In genomic region chr16:51150894-51151320, GRCh38 we compare ENCODE assay signal across 9 cellular contexts. TPM values are rescaled to one million over a fixed set of nuclear protein-coding genes. Genes with fewer than 3 reads are reported as not detected.
A peak's percentile ranks its signal among the peaks of the same experiment; 100 is the strongest.
DNase-seq lines count a peak whose midpoint lies in the region; ATAC-seq and TF ChIP-seq lines count a peak whose summit lies in the region.
"Had no signal": no experiment of that assay in that cellular context is flagged by ENCODE, and none has a peak within 500 bp of the region (broad histone marks: within the 10 kb centered on the region; RNA-seq: fewer than 3 reads in every experiment).

Gene SALL1, minus strand, starts transcription at chr16:51151270. Its CDS starts 29 bp downstream, at chr16:51151241.

- H3K27me3 ChIP-seq in thyroid gland (no peaks in the 10 kb centered on the region), body of pancreas (peaks cover 4 to 55% of the 10 kb centered on the region in 2 donors)

- TF ChIP-seq CTCF in thyroid gland (IDR thresholded peaks at IDR 0.05) (no peak), body of pancreas (IDR thresholded peaks at IDR 0.05) (no peak)

- peak; percentile 22 for DNase-seq in NCI-H2227 (lab: John Stamatoyannopoulos, UW; ENCODE audit: unreplicated experiment)
- DNase-seq in NCI-H2227 treated with DMSO at 0.1 percent for 48 hours (lab: John Stamatoyannopoulos, UW): no peak
- DNase-seq in dedifferentiated amniotic fluid mesenchymal stem cell (ENCODE audit: extremely low spot score): peak; percentile 22
- DNase-seq in medulla oblongata (ENCODE audit: extremely low spot score): peak; percentile 42
- DNase-seq in thyroid gland: no peak
- DNase-seq in SKM-1 (lab: John Stamatoyannopoulos, UW; ENCODE audit: unreplicated experiment): no peak
- no peak for DNase-seq in GF-D8 (lab: John Stamatoyannopoulos, UW)
- DNase-seq in body of pancreas: no peak
- DNase-seq: activated CD4-positive, CD25-positive, alpha-beta regulatory T cell had no signal

- H3K9me3 ChIP-seq in thyroid gland: no peaks in the 10 kb centered on the region
- H3K9me3 ChIP-seq in body of pancreas: no peaks in the 10 kb centered on the region

- ATAC-seq in body of pancreas: no peak

- H3K27ac ChIP-seq in thyroid gland: peak within 1 kb of the TSS; percentile 99
- H3K27ac ChIP-seq in body of pancreas: peak within 1 kb of the TSS in 2 of 4 donors; percentile 18 to 53

- H3K36me3 ChIP-seq in thyroid gland (peaks cover 0 to 18% of the 10 kb centered on the region in 2 donors), body of pancreas (replicated peaks in 1 of 2; ENCODE audit: insufficient read depth in 1 of 2, low read depth in 2 of 2) (no peaks in the 10 kb centered on the region)

- H3K4me3 ChIP-seq in thyroid gland (replicated peaks in 1 of 3) (peak within 1 kb of the TSS; percentile 54 to 90 (median 57)), body of pancreas (peak within 1 kb of the TSS in 1 of 2 donors; percentile 22)

- peaks cover 0 to 2% of the 10 kb centered on the region in 2 donors for H3K4me1 ChIP-seq in thyroid gland
- H3K4me1 ChIP-seq in body of pancreas: peaks cover 39% of the 10 kb centered on the region

- WGBS in thyroid gland, 2 donors: 1 to 3% methylated on average over 35 to 37 of the region's 37 CpGs
- whole genome bisulfite sequencing in body of pancreas, 2 donors: 2% methylated on average over 36 to 37 of the region's 37 CpGs

- TF ChIP-seq POLR2A in thyroid gland (IDR thresholded peaks at IDR 0.05) (no peak), body of pancreas (IDR thresholded peaks at IDR 0.05) (no peak)

- intact Hi-C loops in thyroid gland (cut with DNase I) (loop anchor here (5.0 kb wide), 1 partner anchor 606 kb away; no protein-coding TSS in a partner anchor), body of pancreas (cut with DNase I) (loop anchor here (10.0 kb wide), 1 partner anchor 234 kb away; no protein-coding TSS in a partner anchor)

RNA-seq across cellular contexts. Expression of gene SALL1, which starts in this region (rescaled TPM):
- 10 to 100 TPM; 23.0 to 57.0 (median 44.0) TPM for total RNA-seq in thyroid gland
- under 1 TPM in 1 of 2 donors, not detected in 1; 0.52 TPM for total RNA-seq in body of pancreas

Comparison
In these comparisons a context has a peak if more than half of its experiments do, and no peak if none do; other contexts are left out.
1. RNA of gene SALL1 (total RNA-seq): 23.0 to 57.0 TPM in thyroid gland; 0.52 TPM in body of pancreas; every median in the first group is over 10 times any median in the second.
2. DNase-seq: peak in NCI-H2227 (single experiment), dedifferentiated amniotic fluid mesenchymal stem cell (single experiment) and medulla oblongata (single experiment); none in NCI-H2227 treated with DMSO at 0.1 percent for 48 hours (single experiment), thyroid gland (0 of 2), SKM-1 (single experiment), GF-D8 (single experiment) and body of pancreas (0 of 4).